In the genomic region with DNA sequence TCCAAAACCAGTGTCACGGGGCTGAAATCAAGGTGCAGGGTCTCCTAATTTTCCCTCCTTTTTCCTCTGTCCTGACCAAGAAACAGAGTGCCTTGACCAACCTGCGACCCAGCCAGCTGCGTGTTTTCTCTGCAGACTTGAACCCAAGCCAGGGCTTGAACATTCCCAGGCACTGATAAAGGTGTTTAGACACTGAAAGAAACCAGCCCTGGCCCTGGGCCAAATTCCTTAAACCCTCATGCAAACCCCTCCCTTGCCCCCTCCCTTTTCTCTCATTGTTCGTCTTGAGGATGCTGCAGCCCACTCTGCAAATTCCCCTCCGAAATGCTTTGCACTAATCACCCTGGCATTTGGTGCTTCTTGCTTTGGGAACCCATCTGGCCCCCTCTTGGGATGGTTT, we compare ENCODE assay signal across 21 cellular contexts. TPM values are rescaled to one million over a fixed set of nuclear protein-coding genes. Genes with fewer than 3 reads are reported as not detected.
DNase-seq lines count a peak whose midpoint lies in the region; ATAC-seq, FAIRE-seq and TF ChIP-seq lines count a peak whose summit lies in the region.
"Had no signal": no experiment of that assay in that cellular context is flagged by ENCODE, and none has a peak within 500 bp of the region (broad histone marks: within the 10 kb centered on the region; RNA-seq: fewer than 3 reads in every experiment).

No MANE protein-coding gene starts in this region.

- DNase-seq in MCF 10A (ENCODE audit: unreplicated experiment) (peak; percentile 26), breast epithelium (ENCODE audit: low spot score in 2 of 2) (no peak), K562 (ENCODE audit: extremely low read depth in 1 of 4, low spot score in 3 of 4) (peak in 1 of 4 experiments; percentile 38), mesothelial cell of epicardium (ENCODE audit: low spot score in 2 of 2, unreplicated experiment in 2 of 2) (peak; percentile 70 to 73), thyroid gland (peak; percentile 19 to 23), progenitor cell of endocrine pancreas (ENCODE audit: low spot score, unreplicated experiment) (no peak), T-helper 1 cell (no peak)
- DNase-seq: 8988T; CD4-positive, CD25-positive, alpha-beta regulatory T cell; COR-L47; GDM1; MV-4-11; NCI-H187; NCI-H2107; NCI-H510A; NCI-H774 had no signal

- no peak for FAIRE-seq in K562 (lab: Jason Lieb, UNC)
- FAIRE-seq: GM19239 had no signal

- H3K9me3 ChIP-seq in breast epithelium: no peaks in the 10 kb centered on the region
- H3K9me3 ChIP-seq in K562 (replicated peaks; ENCODE audit: control insufficient read depth, insufficient read depth, low read depth, low read length): no peaks in the 10 kb centered on the region
- no peaks in the 10 kb centered on the region for H3K9me3 ChIP-seq in thyroid gland
- H3K9me3 ChIP-seq: SJSA1 had no signal

- H4K20me1 ChIP-seq in K562 (replicated peaks; ENCODE audit: control insufficient read depth, insufficient read depth, low read length): no peaks in the 10 kb centered on the region

- no peak overlapping the region for H3K4me3 Mint-ChIP-seq in MCF 10A (ENCODE audit: unreplicated experiment)
- no peak overlapping the region for H3K4me3 Mint-ChIP-seq in mesothelial cell of epicardium
- no peak overlapping the region for H3K4me3 Mint-ChIP-seq in progenitor cell of endocrine pancreas (ENCODE audit: low read depth)
- H3K4me3 Mint-ChIP-seq: CD4-positive, CD25-positive, alpha-beta regulatory T cell had no signal

- H3K36me3 Mint-ChIP-seq in MCF 10A (ENCODE audit: insufficient read depth, unreplicated experiment): no peaks in the 10 kb centered on the region
- no peaks in the 10 kb centered on the region for H3K36me3 Mint-ChIP-seq in mesothelial cell of epicardium
- no peaks in the 10 kb centered on the region for H3K36me3 Mint-ChIP-seq in progenitor cell of endocrine pancreas (ENCODE audit: insufficient read depth)
- H3K36me3 Mint-ChIP-seq: CD4-positive, CD25-positive, alpha-beta regulatory T cell had no signal

- H3K9me3 Mint-ChIP-seq in MCF 10A (ENCODE audit: unreplicated experiment) (no peaks in the 10 kb centered on the region), mesothelial cell of epicardium (no peaks in the 10 kb centered on the region), progenitor cell of endocrine pancreas (ENCODE audit: low read depth) (no peaks in the 10 kb centered on the region)

- no peak for TF ChIP-seq EP300 in K562 (IDR thresholded peaks at IDR 0.05; ENCODE audit: low read length)

- H3K27ac Mint-ChIP-seq in MCF 10A (ENCODE audit: low read depth, unreplicated experiment) (no peak overlapping the region), mesothelial cell of epicardium (peak overlapping the region; percentile 81), progenitor cell of endocrine pancreas (no peak overlapping the region)

- no TSS peak for BruUV-seq in MCF 10A (replicated peaks; lab: Mats Ljungman, UMichigan)
- no TSS peak for BruUV-seq in K562 (replicated peaks; lab: Mats Ljungman, UMichigan)

- WGBS in K562 (ENCODE audit: insufficient coverage, low coverage, missing lambda C conversion rate): 0% methylated on average over 5 of the region's 5 CpGs
- WGBS in thyroid gland, 2 donors: 35 to 59% methylated on average over 5 of the region's 5 CpGs

- H3K9ac ChIP-seq in K562 (ENCODE audit: insufficient read depth in 1 of 2, low read depth in 2 of 2, low read length in 2 of 2): no peak overlapping the region

- intact Hi-C loops in MCF 10A (cut with micrococcal nuclease) (no loop called here), breast epithelium (cut with DNase I; ENCODE audit: low total_unique reads) (no loop called here), K562 (cut with micrococcal nuclease) (no loop called here), thyroid gland (cut with DNase I) (no loop called here)

- peaks cover 4 to 8% of the 10 kb centered on the region in 2 donors for H3K4me1 ChIP-seq in breast epithelium
- peaks cover 15 to 17% of the 10 kb centered on the region in 2 experiments; a peak in 4 of 5 replicates for H3K4me1 ChIP-seq in K562 (replicated peaks in 1 of 2; ENCODE audit: control insufficient read depth in 2 of 2, insufficient read depth in 2 of 2, low read length in 2 of 2)
- H3K4me1 ChIP-seq in thyroid gland: peaks cover 37 to 44% of the 10 kb centered on the region in 2 donors
- H3K4me1 ChIP-seq: SJSA1 had no signal

- no peak for TF ChIP-seq POLR2A in breast epithelium (IDR thresholded peaks at IDR 0.05)
- TF ChIP-seq POLR2A in K562 (conservative IDR thresholded peaks at IDR 0.05): no peak
- no peak for TF ChIP-seq POLR2A in thyroid gland (IDR thresholded peaks at IDR 0.05)

- no peak for TF ChIP-seq RAD21 in K562 (CRISPR knock-in tag; conservative IDR thresholded peaks at IDR 0.05 in 1 of 2, IDR thresholded peaks at IDR 0.05 in 1 of 2)

- H3K36me3 ChIP-seq in breast epithelium (no peaks in the 10 kb centered on the region), K562 (ENCODE audit: control insufficient read depth, insufficient read depth, low read length) (no peaks in the 10 kb centered on the region), thyroid gland (no peaks in the 10 kb centered on the region)
- H3K36me3 ChIP-seq: SJSA1 had no signal

- peaks cover 9% of the 10 kb centered on the region for H3K4me1 Mint-ChIP-seq in MCF 10A (ENCODE audit: insufficient read depth, unreplicated experiment)
- peaks cover 50% of the 10 kb centered on the region for H3K4me1 Mint-ChIP-seq in mesothelial cell of epicardium
- H3K4me1 Mint-ChIP-seq in progenitor cell of endocrine pancreas (ENCODE audit: low read depth): peaks cover 7% of the 10 kb centered on the region

- H3K79me2 ChIP-seq in K562 (ENCODE audit: control insufficient read depth, insufficient read depth, low read length): no peaks in the 10 kb centered on the region

- H2AFZ ChIP-seq in K562 (ENCODE audit: low read depth, low read length): no peak overlapping the region

- H3K27ac ChIP-seq in breast epithelium (no peak overlapping the region), K562 (ENCODE audit: extremely low read depth, low read depth, low read length) (no peak overlapping the region), thyroid gland (no peak overlapping the region)
- H3K27ac ChIP-seq: SJSA1 had no signal

- H3K4me2 ChIP-seq in K562 (ENCODE audit: insufficient read depth, low read length): no peak overlapping the region

- in situ Hi-C loops in K562 (cut with MboI): no loop called here

- no peak for ATAC-seq in K562
- ATAC-seq in GM18907 (IDR thresholded peaks at IDR 0.05; ENCODE audit: unreplicated experiment): no peak

- POLR2A ChIA-PET in MCF 10A (lab: Yijun Ruan, JAX) (no interaction called here), K562 (lab: Yijun Ruan, JAX) (interaction anchor here (1.5 to 2.1 kb wide), 2 partner anchors 8 to 12 kb away, joined by 4 to 6 read pairs; no protein-coding TSS in a partner anchor)

- H3K4me3 ChIP-seq in breast epithelium: no peak overlapping the region
- no peak overlapping the region for H3K4me3 ChIP-seq in K562
- no peak overlapping the region for H3K4me3 ChIP-seq in thyroid gland (replicated peaks in 1 of 3)
- H3K4me3 ChIP-seq: SJSA1 had no signal

- H3K9me1 ChIP-seq in K562 (ENCODE audit: control insufficient read depth, insufficient read depth, low read length): no peaks in the 10 kb centered on the region

- CTCF ChIA-PET in MCF 10A (lab: Yijun Ruan, JAX): no interaction called here
- CTCF ChIA-PET in K562 (lab: Yijun Ruan, JAX; ENCODE audit: low intra/inter-chr PET ratio): no interaction called here

- TF ChIP-seq CTCF in MCF 10A (IDR thresholded peaks at IDR 0.05; ENCODE audit: unreplicated experiment): no peak
- TF ChIP-seq CTCF in breast epithelium (IDR thresholded peaks at IDR 0.05): no peak
- TF ChIP-seq CTCF in K562 (IDR thresholded peaks at IDR 0.05 in 2 of 3, conservative IDR thresholded peaks at IDR 0.05 in 1 of 3; ENCODE audit: insufficient read depth in 2 of 3, low read depth in 1 of 3, low read length in 3 of 3): no peak
- TF ChIP-seq CTCF in mesothelial cell of epicardium (IDR thresholded peaks at IDR 0.05; ENCODE audit: unreplicated experiment): no peak
- TF ChIP-seq CTCF in thyroid gland (IDR thresholded peaks at IDR 0.05): no peak
- TF ChIP-seq CTCF in progenitor cell of endocrine pancreas (IDR thresholded peaks at IDR 0.05; ENCODE audit: unreplicated experiment): no peak

- peaks cover 22% of the 10 kb centered on the region for H3K27me3 Mint-ChIP-seq in MCF 10A (ENCODE audit: insufficient read depth, unreplicated experiment)
- H3K27me3 Mint-ChIP-seq in mesothelial cell of epicardium (ENCODE audit: low read depth): no peaks in the 10 kb centered on the region
- peaks cover 11% of the 10 kb centered on the region for H3K27me3 Mint-ChIP-seq in progenitor cell of endocrine pancreas

- H3K27me3 ChIP-seq in breast epithelium (no peaks in the 10 kb centered on the region), K562 (ENCODE audit: control insufficient read depth in 2 of 2, insufficient read depth in 2 of 2, low read length in 2 of 2) (peaks cover 17 to 48% of the 10 kb centered on the region in 2 experiments), thyroid gland (no peaks in the 10 kb centered on the region)

RNA-seq across cellular contexts. Expression of gene FFAR2, which starts 9.5 kb away (rescaled TPM):
- total RNA-seq in MCF 10A (2022) (not detected in 2 replicates), breast epithelium (under 1 TPM in 1 of 3 donors, not detected in 2; 0.15 TPM), K562 (2014; rRNA removed) (not detected in 2 replicates), K562 (2014; rRNA removed; fragmentation: Illumina TruSeq; extraction: Trizol) (not detected in 2 replicates), K562 (2015; rRNA removed; fragmentation: Illumina TruSeq; extraction: Trizol) (not detected in 2 replicates), K562 (2021) (not detected in 2 replicates), mesothelial cell of epicardium (not detected in 3 replicates), thyroid gland (under 1 TPM in 1 of 4 donors, not detected in 3; 0.27 TPM), progenitor cell of endocrine pancreas (1.2 and 1.9 TPM in 2 replicates)
- total RNA-seq in K562 (2011; cell fraction: chromatin; rRNA removed; ENCODE audit: low replicate concordance): not detected in 2 replicates
- total RNA-seq in K562 (2011; cell fraction: nucleolus; rRNA removed): not detected in 2 replicates
- total RNA-seq in K562 (2011; cell fraction: nucleoplasm; rRNA removed): not detected in 2 replicates
- polyA plus RNA-seq in K562 (2011; rRNA removed) (not detected in 2 replicates), K562 (2014; fragmentation: Illumina TruSeq; extraction: Trizol) (not detected in 2 replicates), K562 (2014; fragmentation: Nextera tagmentation; extraction: Ambion mirVana) (not detected), K562 (2014; rRNA removed) (not detected in 2 replicates)
- not detected in 2 replicates for polyA plus RNA-seq in K562 (2011; cell fraction: cytosol; rRNA removed)
- polyA plus RNA-seq in K562 (2011; cell fraction: nucleus; rRNA removed): not detected in 2 replicates
- not detected in 2 replicates for polyA plus RNA-seq in K562 (2012)
- not detected in 2 replicates for polyA minus RNA-seq in K562 (2011; rRNA and poly(A)+ RNA removed)
- polyA minus RNA-seq in K562 (2011; cell fraction: cytosol; rRNA and poly(A)+ RNA removed): not detected in 2 replicates
- polyA minus RNA-seq in K562 (2011; cell fraction: nucleus; rRNA and poly(A)+ RNA removed): not detected in 2 replicates
- total RNA-seq: CD4-positive, CD25-positive, alpha-beta regulatory T cell; H4; SJSA1 had no signal
- polyA plus RNA-seq: AG04450; CD4-positive, CD25-positive, alpha-beta regulatory T cell had no signal

RNA-seq across cellular contexts. Expression of gene KRTDAP, which starts 51.7 kb away (rescaled TPM):
- total RNA-seq in MCF 10A (2022) (not detected in 2 replicates), breast epithelium (not detected), K562 (2014; rRNA removed) (not detected in 2 replicates), K562 (2014; rRNA removed; fragmentation: Illumina TruSeq; extraction: Trizol) (not detected in 2 replicates), K562 (2015; rRNA removed; fragmentation: Illumina TruSeq; extraction: Trizol) (not detected in 2 replicates), K562 (2021) (not detected in 2 replicates), mesothelial cell of epicardium (1.9 to 3.3 TPM (median 2.5 TPM) in 3 replicates), thyroid gland (1 to 10 TPM in 1 of 4 donors, not detected in 3; 2.7 TPM), progenitor cell of endocrine pancreas (1.6 and 4.8 TPM in 2 replicates)
- not detected in 2 replicates for total RNA-seq in K562 (2011; cell fraction: chromatin; rRNA removed; ENCODE audit: low replicate concordance)
- not detected in 2 replicates for total RNA-seq in K562 (2011; cell fraction: nucleolus; rRNA removed)
- not detected in 2 replicates for total RNA-seq in K562 (2011; cell fraction: nucleoplasm; rRNA removed)
- polyA plus RNA-seq in K562 (2011; rRNA removed) (not detected in 2 replicates), K562 (2014; fragmentation: Illumina TruSeq; extraction: Trizol) (not detected in 2 replicates), K562 (2014; fragmentation: Nextera tagmentation; extraction: Ambion mirVana) (not detected), K562 (2014; rRNA removed) (not detected in 2 replicates)
- polyA plus RNA-seq in K562 (2011; cell fraction: cytosol; rRNA removed): not detected in 2 replicates
- polyA plus RNA-seq in K562 (2011; cell fraction: nucleus; rRNA removed): not detected in 2 replicates
- polyA plus RNA-seq in K562 (2012): not detected in 2 replicates
- not detected in 2 replicates for polyA minus RNA-seq in K562 (2011; rRNA and poly(A)+ RNA removed)
- not detected in 2 replicates for polyA minus RNA-seq in K562 (2011; cell fraction: cytosol; rRNA and poly(A)+ RNA removed)
- polyA minus RNA-seq in K562 (2011; cell fraction: nucleus; rRNA and poly(A)+ RNA removed): not detected in 2 replicates
- total RNA-seq: CD4-positive, CD25-positive, alpha-beta regulatory T cell; H4; SJSA1 had no signal
- polyA plus RNA-seq: AG04450; CD4-positive, CD25-positive, alpha-beta regulatory T cell had no signal

Comparison
In these comparisons a context has a peak if more than half of its experiments do, and no peak if none do; other contexts are left out.
1. DNase-seq: peak in MCF 10A (single experiment), mesothelial cell of epicardium (2 of 2) and thyroid gland (2 of 2); none in breast epithelium (0 of 2), progenitor cell of endocrine pancreas (single experiment) and T-helper 1 cell (0 of 5).